ENCODE assay signal across 3 cellular contexts in genomic region chr18:23534276-23534675, GRCh38.
"Had no signal": no experiment of that assay in that cellular context is flagged by ENCODE, and none has a peak within 500 bp of the region (broad histone marks: within the 10 kb centered on the region; RNA-seq: fewer than 3 reads in every experiment).

No MANE protein-coding gene starts in this region.

- H3K4me3 ChIP-seq: GM12878 had no signal

- ATAC-seq: GM12878 had no signal

- DNase-seq: GDM1, GF-D8 had no signal
